ENCODE assay signal across 8 cellular contexts in genomic region chr1:33180226-33181037, GRCh38. TPM values are rescaled to one million over a fixed set of nuclear protein-coding genes. Genes with fewer than 3 reads are reported as not detected.
DNase-seq lines count a peak whose midpoint lies in the region; ATAC-seq and TF ChIP-seq lines count a peak whose summit lies in the region.

No MANE protein-coding gene starts in this region.

- ATAC-seq in GM21529 (IDR thresholded peaks at IDR 0.05; ENCODE audit: unreplicated experiment) (peak; percentile 80), esophagus mucosa (peak; percentile 89)

- CTCF ChIA-PET in CD4-positive, alpha-beta memory T cell (lab: Charles Lee; ENCODE audit: partially characterized antibody), result interaction anchor here (1.2 to 2.7 kb wide), 5 partner anchors 53 to 115 kb away, joined by 3 to 24 read pairs (median 5); no protein-coding TSS in a partner anchor

- no peaks in the 10 kb centered on the region for H3K9me3 ChIP-seq in CD4-positive, alpha-beta memory T cell (ENCODE audit: control insufficient read depth in 1 of 2, low read length in 2 of 2)
- H3K9me3 ChIP-seq in mucosa of stomach (ENCODE audit: control insufficient read depth, low read length), result no peaks in the 10 kb centered on the region

- peak in 4 of 5 donors; percentile 69 to 79 (median 74) for DNase-seq in CD4-positive, alpha-beta memory T cell
- peak; percentile 28 for DNase-seq in Jurkat, Clone E6-1 (ENCODE audit: low read depth, low spot score)
- DNase-seq in activated T-cell treated with anti-CD3 and anti-CD28 coated beads, Interleukin-2, amount 50 U/mL, for 48 hours, result peak; percentile 85 to 86
- DNase-seq in stimulated activated CD8-positive, alpha-beta memory T cell treated with anti-CD3 and anti-CD28 coated beads, Interleukin-4, amount 100 ng/mL, for 24 hours (ENCODE audit: low read depth), result peak; percentile 76

- no peaks in the 10 kb centered on the region for H3K27me3 ChIP-seq in CD4-positive, alpha-beta memory T cell (ENCODE audit: insufficient read depth, low read length)
- H3K27me3 ChIP-seq in mucosa of stomach (ENCODE audit: control insufficient read depth, insufficient read depth, low read length), result peaks cover 6% of the 10 kb centered on the region

- peak overlapping the region; percentile 82 to 93 (median 92) for H3K4me3 Mint-ChIP-seq in CD4-positive, alpha-beta memory T cell

- H3K4me1 Mint-ChIP-seq in CD4-positive, alpha-beta memory T cell, result peaks cover 19 to 46% (median 33%) of the 10 kb centered on the region in 4 donors

- intact Hi-C loops in CD4-positive, alpha-beta memory T cell (cut with micrococcal nuclease), result loop anchor here (1.0 to 2.0 kb wide), 3 partner anchors 53 to 170 kb away; partner anchors contain the start of gene ZNF362

- H3K27ac ChIP-seq in CD4-positive, alpha-beta memory T cell (ENCODE audit: low read depth, low read length), result peak overlapping the region; percentile 58

- peak overlapping the region; percentile 24 for H3K9ac ChIP-seq in mucosa of stomach (ENCODE audit: low read length)

- POLR2A ChIA-PET in CD4-positive, alpha-beta memory T cell (lab: Charles Lee; ENCODE audit: partially characterized antibody), result interaction anchor here (0.9 to 2.5 kb wide), 13 partner anchors 8 to 530 kb away, joined by 3 to 99 read pairs (median 4); partner anchors contain the start of genes RBBP4 and RNF19B

- peaks cover 0 to 3% of the 10 kb centered on the region in 2 donors for H3K27me3 Mint-ChIP-seq in CD4-positive, alpha-beta memory T cell

- peak overlapping the region in 1 of 2 donors; percentile 73 for H3K4me3 ChIP-seq in CD4-positive, alpha-beta memory T cell (ENCODE audit: low read length in 2 of 2)
- H3K4me3 ChIP-seq in Jurkat, Clone E6-1 (ENCODE audit: low read length), result peak overlapping the region; percentile 79; the same call in 1 of the 2 replicates
- peak overlapping the region; percentile 21 for H3K4me3 ChIP-seq in mucosa of stomach (ENCODE audit: low read length)

- H3K36me3 ChIP-seq in CD4-positive, alpha-beta memory T cell (ENCODE audit: insufficient read depth, low read length), result no peaks in the 10 kb centered on the region
- H3K36me3 ChIP-seq in mucosa of stomach (ENCODE audit: control insufficient read depth, insufficient read depth, low read length), result no peaks in the 10 kb centered on the region

- H3K36me3 Mint-ChIP-seq in CD4-positive, alpha-beta memory T cell, result peaks cover 6 to 16% of the 10 kb centered on the region in 2 donors

- H3K4me1 ChIP-seq in CD4-positive, alpha-beta memory T cell (ENCODE audit: insufficient read depth, low read length), result peaks cover 16% of the 10 kb centered on the region
- peaks cover 7% of the 10 kb centered on the region for H3K4me1 ChIP-seq in mucosa of stomach (ENCODE audit: control insufficient read depth, insufficient read depth, low read length)

- H3K27ac Mint-ChIP-seq in CD4-positive, alpha-beta memory T cell, result peak overlapping the region; percentile 57 to 95 (median 91)

- no peaks in the 10 kb centered on the region for H3K9me3 Mint-ChIP-seq in CD4-positive, alpha-beta memory T cell

TF ChIP-seq in PFSK-1, 5 proteins besides CTCF, POLR2A, EP300 and RAD21:
- TF ChIP-seq REST (IDR thresholded peaks at IDR 0.05; ENCODE audit: insufficient read depth in 1 of 2, low read depth in 2 of 2, low read length in 2 of 2) (no peak), SIN3A (IDR thresholded peaks at IDR 0.05; ENCODE audit: borderline replicate concordance, insufficient read depth, low read length) (no peak), TAF1 (IDR thresholded peaks at IDR 0.05; ENCODE audit: borderline replicate concordance, insufficient read depth, low read length) (no peak), FOXP2 (optimal IDR thresholded peaks at IDR 0.05; ENCODE audit: borderline replicate concordance, extremely low read depth, extremely low read length, insufficient read depth) (peak; percentile 41), POLR2AphosphoS5 (IDR thresholded peaks at IDR 0.05; ENCODE audit: low read depth, low read length) (no peak)

RNA-seq across cellular contexts. Expression of gene TRIM62, which starts 1.4 kb away (rescaled TPM):
- 10 to 100 TPM; 20.0 to 26.2 TPM for total RNA-seq in CD4-positive, alpha-beta memory T cell
- polyA plus RNA-seq in CD4-positive, alpha-beta memory T cell, result 1 to 10 TPM; 7.2 to 7.6 TPM
- polyA plus RNA-seq in Jurkat, Clone E6-1 (2012; ENCODE audit: insufficient read depth, insufficient read length), result 7.5 TPM
- polyA plus RNA-seq in PFSK-1 (2012; ENCODE audit: insufficient read length, low read depth), result 6.6 TPM
- 3.9 TPM for total RNA-seq in esophagus mucosa

Comparison
In these comparisons a context has a peak if more than half of its experiments do, and no peak if none do; other contexts are left out.
1. DNase-seq: peak in every context shown above with its lines; median percentile 86 in activated T-cell treated with anti-CD3 and anti-CD28 coated beads, Interleukin-2, amount 50 U/mL, for 48 hours; 76 in stimulated activated CD8-positive, alpha-beta memory T cell treated with anti-CD3 and anti-CD28 coated beads, Interleukin-4, amount 100 ng/mL, for 24 hours; 74 in CD4-positive, alpha-beta memory T cell; 28 in Jurkat, Clone E6-1.